ENCODE assay signal across 1 cellular context in the genomic region with DNA sequence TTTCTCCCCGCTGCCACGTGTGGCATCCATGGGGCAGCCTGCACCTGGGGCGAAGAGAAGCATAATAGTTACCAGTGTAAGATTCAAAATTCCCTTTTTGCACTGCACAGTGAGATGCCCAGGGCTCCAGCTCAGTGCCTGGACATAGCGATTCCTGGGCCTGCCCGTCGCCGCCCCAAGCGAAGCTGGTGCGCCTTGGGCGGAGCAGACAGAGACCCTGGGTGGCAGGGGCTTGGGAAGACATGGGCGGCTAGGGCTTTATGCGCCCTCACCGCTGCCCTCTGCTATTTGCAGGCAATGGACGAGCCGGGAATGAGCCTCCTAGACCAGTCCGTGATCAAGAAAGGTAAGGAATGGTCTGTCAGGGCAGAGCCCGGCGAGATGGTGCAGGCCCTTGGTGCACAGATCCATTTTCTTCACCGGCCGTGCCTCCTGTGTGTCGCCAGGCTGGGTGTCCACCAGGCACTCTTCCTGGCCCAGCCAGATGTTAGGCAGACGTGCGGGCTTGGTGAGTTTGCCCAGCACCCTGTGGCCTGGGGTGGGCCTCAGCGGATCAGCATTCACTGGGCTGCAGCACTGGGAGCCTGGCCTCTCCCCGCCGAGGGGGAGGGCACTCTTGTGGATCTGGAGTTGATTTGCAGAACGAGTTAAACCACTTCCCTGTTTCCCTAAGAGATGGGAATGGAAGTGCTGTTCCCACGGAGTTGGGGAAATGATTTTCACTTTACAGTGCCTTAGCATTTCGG.
A peak's percentile ranks its signal among the peaks of the same experiment; 100 is the strongest.
TF ChIP-seq lines count a peak whose summit lies in the region.

No MANE protein-coding gene starts in this region.

TF ChIP-seq in HepG2, 621 proteins besides CTCF, POLR2A, EP300 and RAD21 (continued from another document):
- TF ChIP-seq, protein P1, sequence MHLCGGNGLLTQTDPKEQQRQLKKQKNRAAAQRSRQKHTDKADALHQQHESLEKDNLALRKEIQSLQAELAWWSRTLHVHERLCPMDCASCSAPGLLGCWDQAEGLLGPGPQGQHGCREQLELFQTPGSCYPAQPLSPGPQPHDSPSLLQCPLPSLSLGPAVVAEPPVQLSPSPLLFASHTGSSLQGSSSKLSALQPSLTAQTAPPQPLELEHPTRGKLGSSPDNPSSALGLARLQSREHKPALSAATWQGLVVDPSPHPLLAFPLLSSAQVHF (CRISPR knock-in tag; IDR thresholded peaks at IDR 0.05): no peak
- TF ChIP-seq, protein P2, sequence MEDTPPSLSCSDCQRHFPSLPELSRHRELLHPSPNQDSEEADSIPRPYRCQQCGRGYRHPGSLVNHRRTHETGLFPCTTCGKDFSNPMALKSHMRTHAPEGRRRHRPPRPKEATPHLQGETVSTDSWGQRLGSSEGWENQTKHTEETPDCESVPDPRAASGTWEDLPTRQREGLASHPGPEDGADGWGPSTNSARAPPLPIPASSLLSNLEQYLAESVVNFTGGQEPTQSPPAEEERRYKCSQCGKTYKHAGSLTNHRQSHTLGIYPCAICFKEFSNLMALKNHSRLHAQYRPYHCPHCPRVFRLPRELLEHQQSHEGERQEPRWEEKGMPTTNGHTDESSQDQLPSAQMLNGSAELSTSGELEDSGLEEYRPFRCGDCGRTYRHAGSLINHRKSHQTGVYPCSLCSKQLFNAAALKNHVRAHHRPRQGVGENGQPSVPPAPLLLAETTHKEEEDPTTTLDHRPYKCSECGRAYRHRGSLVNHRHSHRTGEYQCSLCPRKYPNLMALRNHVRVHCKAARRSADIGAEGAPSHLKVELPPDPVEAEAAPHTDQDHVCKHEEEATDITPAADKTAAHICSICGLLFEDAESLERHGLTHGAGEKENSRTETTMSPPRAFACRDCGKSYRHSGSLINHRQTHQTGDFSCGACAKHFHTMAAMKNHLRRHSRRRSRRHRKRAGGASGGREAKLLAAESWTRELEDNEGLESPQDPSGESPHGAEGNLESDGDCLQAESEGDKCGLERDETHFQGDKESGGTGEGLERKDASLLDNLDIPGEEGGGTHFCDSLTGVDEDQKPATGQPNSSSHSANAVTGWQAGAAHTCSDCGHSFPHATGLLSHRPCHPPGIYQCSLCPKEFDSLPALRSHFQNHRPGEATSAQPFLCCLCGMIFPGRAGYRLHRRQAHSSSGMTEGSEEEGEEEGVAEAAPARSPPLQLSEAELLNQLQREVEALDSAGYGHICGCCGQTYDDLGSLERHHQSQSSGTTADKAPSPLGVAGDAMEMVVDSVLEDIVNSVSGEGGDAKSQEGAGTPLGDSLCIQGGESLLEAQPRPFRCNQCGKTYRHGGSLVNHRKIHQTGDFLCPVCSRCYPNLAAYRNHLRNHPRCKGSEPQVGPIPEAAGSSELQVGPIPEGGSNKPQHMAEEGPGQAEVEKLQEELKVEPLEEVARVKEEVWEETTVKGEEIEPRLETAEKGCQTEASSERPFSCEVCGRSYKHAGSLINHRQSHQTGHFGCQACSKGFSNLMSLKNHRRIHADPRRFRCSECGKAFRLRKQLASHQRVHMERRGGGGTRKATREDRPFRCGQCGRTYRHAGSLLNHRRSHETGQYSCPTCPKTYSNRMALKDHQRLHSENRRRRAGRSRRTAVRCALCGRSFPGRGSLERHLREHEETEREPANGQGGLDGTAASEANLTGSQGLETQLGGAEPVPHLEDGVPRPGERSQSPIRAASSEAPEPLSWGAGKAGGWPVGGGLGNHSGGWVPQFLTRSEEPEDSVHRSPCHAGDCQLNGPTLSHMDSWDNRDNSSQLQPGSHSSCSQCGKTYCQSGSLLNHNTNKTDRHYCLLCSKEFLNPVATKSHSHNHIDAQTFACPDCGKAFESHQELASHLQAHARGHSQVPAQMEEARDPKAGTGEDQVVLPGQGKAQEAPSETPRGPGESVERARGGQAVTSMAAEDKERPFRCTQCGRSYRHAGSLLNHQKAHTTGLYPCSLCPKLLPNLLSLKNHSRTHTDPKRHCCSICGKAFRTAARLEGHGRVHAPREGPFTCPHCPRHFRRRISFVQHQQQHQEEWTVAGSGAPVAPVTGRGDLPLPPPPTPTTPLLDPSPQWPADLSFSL (CRISPR knock-in tag; IDR thresholded peaks at IDR 0.05): no peak
- TF ChIP-seq, protein P3, sequence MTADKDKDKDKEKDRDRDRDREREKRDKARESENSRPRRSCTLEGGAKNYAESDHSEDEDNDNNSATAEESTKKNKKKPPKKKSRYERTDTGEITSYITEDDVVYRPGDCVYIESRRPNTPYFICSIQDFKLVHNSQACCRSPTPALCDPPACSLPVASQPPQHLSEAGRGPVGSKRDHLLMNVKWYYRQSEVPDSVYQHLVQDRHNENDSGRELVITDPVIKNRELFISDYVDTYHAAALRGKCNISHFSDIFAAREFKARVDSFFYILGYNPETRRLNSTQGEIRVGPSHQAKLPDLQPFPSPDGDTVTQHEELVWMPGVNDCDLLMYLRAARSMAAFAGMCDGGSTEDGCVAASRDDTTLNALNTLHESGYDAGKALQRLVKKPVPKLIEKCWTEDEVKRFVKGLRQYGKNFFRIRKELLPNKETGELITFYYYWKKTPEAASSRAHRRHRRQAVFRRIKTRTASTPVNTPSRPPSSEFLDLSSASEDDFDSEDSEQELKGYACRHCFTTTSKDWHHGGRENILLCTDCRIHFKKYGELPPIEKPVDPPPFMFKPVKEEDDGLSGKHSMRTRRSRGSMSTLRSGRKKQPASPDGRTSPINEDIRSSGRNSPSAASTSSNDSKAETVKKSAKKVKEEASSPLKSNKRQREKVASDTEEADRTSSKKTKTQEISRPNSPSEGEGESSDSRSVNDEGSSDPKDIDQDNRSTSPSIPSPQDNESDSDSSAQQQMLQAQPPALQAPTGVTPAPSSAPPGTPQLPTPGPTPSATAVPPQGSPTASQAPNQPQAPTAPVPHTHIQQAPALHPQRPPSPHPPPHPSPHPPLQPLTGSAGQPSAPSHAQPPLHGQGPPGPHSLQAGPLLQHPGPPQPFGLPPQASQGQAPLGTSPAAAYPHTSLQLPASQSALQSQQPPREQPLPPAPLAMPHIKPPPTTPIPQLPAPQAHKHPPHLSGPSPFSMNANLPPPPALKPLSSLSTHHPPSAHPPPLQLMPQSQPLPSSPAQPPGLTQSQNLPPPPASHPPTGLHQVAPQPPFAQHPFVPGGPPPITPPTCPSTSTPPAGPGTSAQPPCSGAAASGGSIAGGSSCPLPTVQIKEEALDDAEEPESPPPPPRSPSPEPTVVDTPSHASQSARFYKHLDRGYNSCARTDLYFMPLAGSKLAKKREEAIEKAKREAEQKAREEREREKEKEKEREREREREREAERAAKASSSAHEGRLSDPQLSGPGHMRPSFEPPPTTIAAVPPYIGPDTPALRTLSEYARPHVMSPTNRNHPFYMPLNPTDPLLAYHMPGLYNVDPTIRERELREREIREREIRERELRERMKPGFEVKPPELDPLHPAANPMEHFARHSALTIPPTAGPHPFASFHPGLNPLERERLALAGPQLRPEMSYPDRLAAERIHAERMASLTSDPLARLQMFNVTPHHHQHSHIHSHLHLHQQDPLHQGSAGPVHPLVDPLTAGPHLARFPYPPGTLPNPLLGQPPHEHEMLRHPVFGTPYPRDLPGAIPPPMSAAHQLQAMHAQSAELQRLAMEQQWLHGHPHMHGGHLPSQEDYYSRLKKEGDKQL (CRISPR knock-in tag; IDR thresholded peaks at IDR 0.05; ENCODE audit: low read depth): no peak
- TF ChIP-seq KAT8 (CRISPR knock-in tag; IDR thresholded peaks at IDR 0.05) (no peak), ARNT2 (CRISPR knock-in tag; IDR thresholded peaks at IDR 0.05; ENCODE audit: low read depth) (0 out of 2 replicates have a peak, but pooled peaks have one; percentile 45), EZH2 (conservative IDR thresholded peaks at IDR 0.05; ENCODE audit: low read depth, low read length) (no peak), ATF7-NPFF (CRISPR knock-in tag; IDR thresholded peaks at IDR 0.05; ENCODE audit: low read depth) (no peak), RCOR2 (CRISPR knock-in tag; IDR thresholded peaks at IDR 0.05) (no peak), SOX5 (CRISPR knock-in tag; IDR thresholded peaks at IDR 0.05; ENCODE audit: borderline replicate concordance) (no peak), NCOR1 (IDR thresholded peaks at IDR 0.05; ENCODE audit: borderline replicate concordance, low read length) (no peak), SIN3B (IDR thresholded peaks at IDR 0.05; ENCODE audit: low read length) (no peak), MBNL3 (CRISPR knock-in tag; conservative IDR thresholded peaks at IDR 0.05) (no peak), ZNF788 (CRISPR knock-in tag; IDR thresholded peaks at IDR 0.05; ENCODE audit: borderline replicate concordance) (peak; percentile 42; the same call in 1 of the 2 replicates), ZNF737 (CRISPR knock-in tag; IDR thresholded peaks at IDR 0.05; ENCODE audit: borderline replicate concordance) (no peak), THAP11 (CRISPR knock-in tag; IDR thresholded peaks at IDR 0.05) (no peak), TGIF2 (CRISPR knock-in tag; IDR thresholded peaks at IDR 0.05) (no peak), FOXO1 (CRISPR knock-in tag; IDR thresholded peaks at IDR 0.05) (0 out of 2 replicates have a peak, but pooled peaks have one; percentile 19), ETV6 (CRISPR knock-in tag; conservative IDR thresholded peaks at IDR 0.05) (no peak), CCAR2 (optimal IDR thresholded peaks at IDR 0.05; ENCODE audit: low read depth, low read length) (no peak), FIP1L1 (IDR thresholded peaks at IDR 0.05; ENCODE audit: borderline replicate concordance, insufficient read depth, low read depth, low read length) (no peak), STAG1 (CRISPR knock-in tag; IDR thresholded peaks at IDR 0.05) (no peak), NFKBIZ (CRISPR knock-in tag; IDR thresholded peaks at IDR 0.05) (no peak), HOXA3 (CRISPR knock-in tag; IDR thresholded peaks at IDR 0.05) (0 out of 2 replicates have a peak, but pooled peaks have one; percentile 6), TCF7 (IDR thresholded peaks at IDR 0.05; ENCODE audit: low read depth) (no peak), ZNF773 (CRISPR knock-in tag; IDR thresholded peaks at IDR 0.05; ENCODE audit: borderline replicate concordance) (no peak), HOXA5 (CRISPR knock-in tag; IDR thresholded peaks at IDR 0.05) (no peak), KDM4B (CRISPR knock-in tag; IDR thresholded peaks at IDR 0.05) (no peak), HIVEP1 (CRISPR knock-in tag; IDR thresholded peaks at IDR 0.05) (no peak), ZNF780A (CRISPR knock-in tag; IDR thresholded peaks at IDR 0.05) (no peak)
- TF ChIP-seq, protein P4, sequence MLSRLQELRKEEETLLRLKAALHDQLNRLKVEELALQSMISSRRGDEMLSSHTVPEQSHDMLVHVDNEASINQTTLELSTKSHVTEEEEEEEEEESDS (CRISPR knock-in tag; IDR thresholded peaks at IDR 0.05; ENCODE audit: borderline replicate concordance): no peak
- TF ChIP-seq, protein P5, sequence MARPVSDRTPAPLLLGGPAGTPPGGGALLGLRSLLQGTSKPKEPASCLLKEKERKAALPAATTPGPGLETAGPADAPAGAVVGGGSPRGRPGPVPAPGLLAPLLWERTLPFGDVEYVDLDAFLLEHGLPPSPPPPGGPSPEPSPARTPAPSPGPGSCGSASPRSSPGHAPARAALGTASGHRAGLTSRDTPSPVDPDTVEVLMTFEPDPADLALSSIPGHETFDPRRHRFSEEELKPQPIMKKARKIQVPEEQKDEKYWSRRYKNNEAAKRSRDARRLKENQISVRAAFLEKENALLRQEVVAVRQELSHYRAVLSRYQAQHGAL (CRISPR knock-in tag; IDR thresholded peaks at IDR 0.05; ENCODE audit: not compliant biosample characterization): no peak
- TF ChIP-seq, protein P6, sequence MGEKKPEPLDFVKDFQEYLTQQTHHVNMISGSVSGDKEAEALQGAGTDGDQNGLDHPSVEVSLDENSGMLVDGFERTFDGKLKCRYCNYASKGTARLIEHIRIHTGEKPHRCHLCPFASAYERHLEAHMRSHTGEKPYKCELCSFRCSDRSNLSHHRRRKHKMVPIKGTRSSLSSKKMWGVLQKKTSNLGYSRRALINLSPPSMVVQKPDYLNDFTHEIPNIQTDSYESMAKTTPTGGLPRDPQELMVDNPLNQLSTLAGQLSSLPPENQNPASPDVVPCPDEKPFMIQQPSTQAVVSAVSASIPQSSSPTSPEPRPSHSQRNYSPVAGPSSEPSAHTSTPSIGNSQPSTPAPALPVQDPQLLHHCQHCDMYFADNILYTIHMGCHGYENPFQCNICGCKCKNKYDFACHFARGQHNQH (CRISPR knock-in tag; IDR thresholded peaks at IDR 0.05): no peak
- TF ChIP-seq, protein P7, sequence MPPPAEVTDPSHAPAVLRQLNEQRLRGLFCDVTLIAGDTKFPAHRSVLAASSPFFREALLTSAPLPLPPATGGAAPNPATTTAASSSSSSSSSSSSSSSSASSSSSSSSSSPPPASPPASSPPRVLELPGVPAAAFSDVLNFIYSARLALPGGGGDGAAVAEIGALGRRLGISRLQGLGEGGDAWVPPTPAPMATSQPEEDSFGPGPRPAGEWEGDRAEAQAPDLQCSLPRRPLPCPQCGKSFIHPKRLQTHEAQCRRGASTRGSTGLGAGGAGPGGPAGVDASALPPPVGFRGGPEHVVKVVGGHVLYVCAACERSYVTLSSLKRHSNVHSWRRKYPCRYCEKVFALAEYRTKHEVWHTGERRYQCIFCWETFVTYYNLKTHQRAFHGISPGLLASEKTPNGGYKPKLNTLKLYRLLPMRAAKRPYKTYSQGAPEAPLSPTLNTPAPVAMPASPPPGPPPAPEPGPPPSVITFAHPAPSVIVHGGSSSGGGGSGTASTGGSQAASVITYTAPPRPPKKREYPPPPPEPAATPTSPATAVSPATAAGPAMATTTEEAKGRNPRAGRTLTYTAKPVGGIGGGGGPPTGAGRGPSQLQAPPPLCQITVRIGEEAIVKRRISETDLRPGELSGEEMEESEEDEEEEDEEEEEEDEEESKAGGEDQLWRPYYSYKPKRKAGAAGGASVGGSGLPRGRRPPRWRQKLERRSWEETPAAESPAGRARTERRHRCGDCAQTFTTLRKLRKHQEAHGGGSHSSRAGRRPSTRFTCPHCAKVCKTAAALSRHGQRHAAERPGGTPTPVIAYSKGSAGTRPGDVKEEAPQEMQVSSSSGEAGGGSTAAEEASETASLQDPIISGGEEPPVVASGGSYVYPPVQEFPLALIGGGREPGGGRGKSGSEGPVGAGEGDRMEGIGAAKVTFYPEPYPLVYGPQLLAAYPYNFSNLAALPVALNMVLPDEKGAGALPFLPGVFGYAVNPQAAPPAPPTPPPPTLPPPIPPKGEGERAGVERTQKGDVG (CRISPR knock-in tag; IDR thresholded peaks at IDR 0.05; ENCODE audit: borderline replicate concordance): peak; percentile 56; the same call in 1 of the 2 replicates
- TF ChIP-seq, protein P8, sequence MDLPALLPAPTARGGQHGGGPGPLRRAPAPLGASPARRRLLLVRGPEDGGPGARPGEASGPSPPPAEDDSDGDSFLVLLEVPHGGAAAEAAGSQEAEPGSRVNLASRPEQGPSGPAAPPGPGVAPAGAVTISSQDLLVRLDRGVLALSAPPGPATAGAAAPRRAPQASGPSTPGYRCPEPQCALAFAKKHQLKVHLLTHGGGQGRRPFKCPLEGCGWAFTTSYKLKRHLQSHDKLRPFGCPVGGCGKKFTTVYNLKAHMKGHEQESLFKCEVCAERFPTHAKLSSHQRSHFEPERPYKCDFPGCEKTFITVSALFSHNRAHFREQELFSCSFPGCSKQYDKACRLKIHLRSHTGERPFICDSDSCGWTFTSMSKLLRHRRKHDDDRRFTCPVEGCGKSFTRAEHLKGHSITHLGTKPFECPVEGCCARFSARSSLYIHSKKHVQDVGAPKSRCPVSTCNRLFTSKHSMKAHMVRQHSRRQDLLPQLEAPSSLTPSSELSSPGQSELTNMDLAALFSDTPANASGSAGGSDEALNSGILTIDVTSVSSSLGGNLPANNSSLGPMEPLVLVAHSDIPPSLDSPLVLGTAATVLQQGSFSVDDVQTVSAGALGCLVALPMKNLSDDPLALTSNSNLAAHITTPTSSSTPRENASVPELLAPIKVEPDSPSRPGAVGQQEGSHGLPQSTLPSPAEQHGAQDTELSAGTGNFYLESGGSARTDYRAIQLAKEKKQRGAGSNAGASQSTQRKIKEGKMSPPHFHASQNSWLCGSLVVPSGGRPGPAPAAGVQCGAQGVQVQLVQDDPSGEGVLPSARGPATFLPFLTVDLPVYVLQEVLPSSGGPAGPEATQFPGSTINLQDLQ (CRISPR knock-in tag; IDR thresholded peaks at IDR 0.05): no peak
